24 cellular contexts compared by ENCODE assay signal in genomic region chr9:84501587-84501986, GRCh38.
DNase-seq lines count a peak whose midpoint lies in the region; ATAC-seq, FAIRE-seq and TF ChIP-seq lines count a peak whose summit lies in the region.
"Had no signal": no experiment of that assay in that cellular context is flagged by ENCODE, and none has a peak within 500 bp of the region (broad histone marks: within the 10 kb centered on the region; RNA-seq: fewer than 3 reads in every experiment).

No MANE protein-coding gene starts in this region.

- H3K4me3 ChIP-seq in right atrium auricular region: no peak overlapping the region
- H3K4me3 ChIP-seq in epithelial cell of esophagus (ENCODE audit: low read length): no peak overlapping the region
- H3K4me3 ChIP-seq: HAP-1 had no signal

- no peak overlapping the region for H3K27ac ChIP-seq in right atrium auricular region

- FAIRE-seq in RCC 7860 (lab: Jason Lieb, UNC): no peak
- FAIRE-seq: D721Med, G401.6 had no signal

- TF ChIP-seq CTCF in right atrium auricular region (IDR thresholded peaks at IDR 0.05): no peak
- TF ChIP-seq CTCF in epithelial cell of esophagus (IDR thresholded peaks at IDR 0.05; ENCODE audit: insufficient read depth, low read depth, low read length, missing control alignments): no peak

- DNase-seq in left cardiac atrium (peak; percentile 30), right atrium auricular region (ENCODE audit: low spot score) (no peak), epithelial cell of esophagus (ENCODE audit: low read depth) (peak; percentile 47), kidney tubule cell (ENCODE audit: low spot score) (peak; percentile 75), hypothalamus (lab: John Stamatoyannopoulos, UW) (no peak), RCC 7860 (ENCODE audit: low spot score) (no peak)
- no peak for DNase-seq in stimulated activated CD8-positive, alpha-beta memory T cell treated with anti-CD3 and anti-CD28 coated beads, Interleukin-4, amount 100 ng/mL, for 48 hours
- DNase-seq: CD4-positive, CD25-positive, alpha-beta regulatory T cell; GOT3; HFFc6; IMR-90; KG1; NCI-H1048; NCI-H1417; NCI-H1694; NCI-H2029 treated with DMSO at 0.1 percent for 48 hours; NCI-H446 treated with DMSO at 0.1 percent for 48 hours; NCI-H82; NK-92 treated with Interleukin-12 subunit alpha and Interleukin-12 subunit beta, amount 100 ng/mL, for 24 hours; PC-3; SHP77 had no signal

- peaks cover 0 to 8% of the 10 kb centered on the region in 2 donors for H3K9me3 ChIP-seq in right atrium auricular region
- H3K9me3 ChIP-seq: HAP-1 had no signal

- no peaks in the 10 kb centered on the region for H3K36me3 ChIP-seq in right atrium auricular region
- H3K36me3 ChIP-seq: HAP-1 had no signal

- no peaks in the 10 kb centered on the region for H3K4me1 ChIP-seq in right atrium auricular region
- H3K4me1 ChIP-seq: HAP-1 had no signal

- ATAC-seq in left cardiac atrium: peak in 1 of 2 donors; percentile 74
- ATAC-seq: PC-3 had no signal

- intact Hi-C loops in left cardiac atrium (cut with DNase I): no loop called here

- no peaks in the 10 kb centered on the region for H3K27me3 ChIP-seq in right atrium auricular region

Comparison
In these comparisons a context has a peak if more than half of its experiments do, and no peak if none do; other contexts are left out.
1. DNase-seq: peak in left cardiac atrium (single experiment), epithelial cell of esophagus (single experiment) and kidney tubule cell (single experiment); none in right atrium auricular region (single experiment), hypothalamus (0 of 51), stimulated activated CD8-positive, alpha-beta memory T cell treated with anti-CD3 and anti-CD28 coated beads, Interleukin-4, amount 100 ng/mL, for 48 hours (single experiment) and RCC 7860 (single experiment).